ENCODE assay signal across 10 cellular contexts in the genomic region with DNA sequence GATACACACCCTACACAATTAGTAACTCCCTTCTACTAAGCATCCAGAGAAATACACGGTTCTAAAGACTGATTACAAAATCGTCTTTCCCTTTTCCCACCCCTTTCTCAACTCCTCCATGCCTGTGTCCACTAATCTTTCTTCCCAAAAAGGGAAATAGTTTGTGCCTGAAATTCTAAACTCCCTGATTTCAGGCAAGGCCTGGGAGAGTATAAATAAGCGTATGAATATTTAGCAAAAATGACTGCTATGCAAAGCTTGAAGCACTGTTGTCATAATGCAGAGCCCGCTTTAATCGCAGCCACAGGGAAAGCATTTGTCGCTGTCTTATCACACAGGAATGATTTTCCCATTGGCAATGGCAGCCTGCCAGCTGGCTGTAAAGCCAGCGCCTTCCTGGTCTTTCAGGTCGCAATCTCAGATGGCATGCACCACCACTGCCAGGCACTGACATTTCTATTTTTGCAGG.
DNase-seq lines count a peak whose midpoint lies in the region; ATAC-seq, FAIRE-seq and TF ChIP-seq lines count a peak whose summit lies in the region.
"Had no signal": no experiment of that assay in that cellular context is flagged by ENCODE, and none has a peak within 500 bp of the region (broad histone marks: within the 10 kb centered on the region; RNA-seq: fewer than 3 reads in every experiment).

No MANE protein-coding gene starts in this region.

- no peaks in the 10 kb centered on the region for H3K36me3 Mint-ChIP-seq in chondrocyte (ENCODE audit: low read depth)

- FAIRE-seq in A549 (lab: Jason Lieb, UNC): no peak

- TF ChIP-seq CTCF in A549 (IDR thresholded peaks at IDR 0.05) (no peak), chondrocyte (IDR thresholded peaks at IDR 0.05) (no peak), GM20000 (IDR thresholded peaks at IDR 0.05; ENCODE audit: extremely low read depth, missing control alignments) (no peak)

- CTCF ChIA-PET in A549 (lab: Yijun Ruan, JAX): interaction anchor here (1.3 to 2.2 kb wide), 3 partner anchors 11 to 174 kb away, joined by 3 to 9 read pairs (median 6); no protein-coding TSS in a partner anchor

- DNase-seq in A549 (ENCODE audit: low read depth in 1 of 2, low spot score in 1 of 2) (no peak), NCI-H1105 treated with DMSO at 0.1 percent for 48 hours (lab: John Stamatoyannopoulos, UW) (peak; percentile 64), chondrocyte (ENCODE audit: low spot score) (no peak), medulla oblongata (ENCODE audit: extremely low spot score) (peak; percentile 20), GM20000 (ENCODE audit: low spot score) (no peak), AML-193 (lab: John Stamatoyannopoulos, UW) (no peak)
- DNase-seq in activated CD4-positive, alpha-beta T cell treated with anti-CD3 and anti-CD28 coated beads, Interleukin-2, amount 50 U/mL, for 4 hours: no peak
- DNase-seq: activated naive CD4-positive, alpha-beta T cell treated with anti-CD3 and anti-CD28 coated beads, Interleukin-2, amount 50 U/mL, for 16 hours; islet precursor cell had no signal

- peak overlapping the region; percentile 39 for H3K4me3 Mint-ChIP-seq in chondrocyte (ENCODE audit: unreplicated experiment)

- peaks cover 8% of the 10 kb centered on the region; the same call in 1 of the 3 replicates for H3K4me1 ChIP-seq in A549

- H3K4me2 ChIP-seq in A549: peak overlapping the region; percentile 26; the same call in 2 of the 3 replicates

- POLR2A ChIA-PET in A549 (lab: Yijun Ruan, JAX): no interaction called here

- no peak overlapping the region for H3K4me3 ChIP-seq in A549

- ATAC-seq in A549 (no peak), GM18907 (IDR thresholded peaks at IDR 0.05; ENCODE audit: unreplicated experiment) (no peak)

- TF ChIP-seq POLR2A in A549 (IDR thresholded peaks at IDR 0.05; ENCODE audit: low read length): no peak

- no peaks in the 10 kb centered on the region for H3K27me3 Mint-ChIP-seq in chondrocyte (ENCODE audit: low read depth)

- no peaks in the 10 kb centered on the region for H3K9me3 ChIP-seq in A549

- WGBS in A549 (ENCODE audit: missing lambda C conversion rate): 38% methylated on average over 8 of the region's 8 CpGs

- TF ChIP-seq RAD21 in A549 (conservative IDR thresholded peaks at IDR 0.05 in 1 of 2, IDR thresholded peaks at IDR 0.05 in 1 of 2): no peak

- no peak overlapping the region for H3K27ac ChIP-seq in A549

- H3K27ac Mint-ChIP-seq in chondrocyte (ENCODE audit: unreplicated experiment): peak overlapping the region; percentile 94

- TF ChIP-seq EP300 in A549 (IDR thresholded peaks at IDR 0.05): no peak

- no peaks in the 10 kb centered on the region for H3K9me3 Mint-ChIP-seq in chondrocyte (ENCODE audit: low read depth)

- H3K4me1 Mint-ChIP-seq in chondrocyte (ENCODE audit: low read depth): peaks cover 23% of the 10 kb centered on the region

TF ChIP-seq in A549, 52 proteins besides CTCF, POLR2A, EP300 and RAD21:
- no peak for TF ChIP-seq JUNB (IDR thresholded peaks at IDR 0.05)

Comparison
In these comparisons a context has a peak if more than half of its experiments do, and no peak if none do; other contexts are left out.
1. DNase-seq: peak in NCI-H1105 treated with DMSO at 0.1 percent for 48 hours (single experiment) and medulla oblongata (single experiment); none in A549 (0 of 2), chondrocyte (single experiment), activated CD4-positive, alpha-beta T cell treated with anti-CD3 and anti-CD28 coated beads, Interleukin-2, amount 50 U/mL, for 4 hours (0 of 2), GM20000 (single experiment) and AML-193 (0 of 2).